21 cellular contexts compared by ENCODE assay signal in genomic region chr18:30903566-30903965, GRCh38.
DNase-seq lines count a peak whose midpoint lies in the region; ATAC-seq and TF ChIP-seq lines count a peak whose summit lies in the region.
"Had no signal": no experiment of that assay in that cellular context is flagged by ENCODE, and none has a peak within 500 bp of the region (broad histone marks: within the 10 kb centered on the region; RNA-seq: fewer than 3 reads in every experiment).

No MANE protein-coding gene starts in this region.

- DNase-seq in activated naive CD8-positive, alpha-beta T cell treated with anti-CD3 and anti-CD28 coated beads, Interleukin-2, amount 50 U/mL, for 24 hours: no peak
- DNase-seq in activated naive CD8-positive, alpha-beta T cell treated with anti-CD3 and anti-CD28 coated beads for 36 hours: no peak
- DNase-seq in RWPE2 (ENCODE audit: low spot score): peak; percentile 66
- DNase-seq in glomerular visceral epithelial cell (ENCODE audit: extremely low spot score): peak; percentile 88
- no peak for DNase-seq in NCI-H1694 treated with DMSO at 0.1 percent for 48 hours (lab: John Stamatoyannopoulos, UW)
- DNase-seq in stimulated activated CD4-positive, alpha-beta T cell treated with anti-CD3 and anti-CD28 coated beads, Interleukin-4, amount 100 ng/mL, for 1 hour: no peak
- DNase-seq in natural killer cell: no peak
- DNase-seq in CD14-positive monocyte (ENCODE audit: low spot score): no peak
- DNase-seq: activated CD4-positive, alpha-beta T cell treated with anti-CD3 and anti-CD28 coated beads, Interleukin-2, amount 50 U/mL, for 4 hours; activated T-cell treated with anti-CD3 and anti-CD28 coated beads, Interleukin-2, amount 50 U/mL, for 1 hour; CD8-positive, alpha-beta T cell; central memory CD4-positive, alpha-beta T cell; effector memory CD8-positive, alpha-beta T cell; GF-D8; NCI-H1417; NCI-H510A; sigmoid colon; tibial artery had no signal

- TF ChIP-seq CTCF in RWPE2 (IDR thresholded peaks at IDR 0.05; ENCODE audit: poor library complexity, severe bottlenecking) (no peak), natural killer cell (IDR thresholded peaks at IDR 0.05) (no peak), CD14-positive monocyte (IDR thresholded peaks at IDR 0.05) (no peak)

- no peak overlapping the region for H3K4me3 ChIP-seq in RWPE2 (ENCODE audit: severe bottlenecking)
- H3K4me3 ChIP-seq: PC-9, sigmoid colon, tibial artery had no signal

- H3K36me3 ChIP-seq in RWPE2 (ENCODE audit: low read depth): no peaks in the 10 kb centered on the region
- H3K36me3 ChIP-seq: sigmoid colon, tibial artery had no signal

- H3K36me3 Mint-ChIP-seq in activated naive CD8-positive, alpha-beta T cell treated with anti-CD3 and anti-CD28 coated beads, Interleukin-2, amount 50 U/mL, for 24 hours (ENCODE audit: low read depth): no peaks in the 10 kb centered on the region
- H3K36me3 Mint-ChIP-seq in activated naive CD8-positive, alpha-beta T cell treated with anti-CD3 and anti-CD28 coated beads for 36 hours: no peaks in the 10 kb centered on the region
- no peaks in the 10 kb centered on the region for H3K36me3 Mint-ChIP-seq in natural killer cell
- H3K36me3 Mint-ChIP-seq in CD14-positive monocyte: no peaks in the 10 kb centered on the region
- H3K36me3 Mint-ChIP-seq: activated naive CD8-positive, alpha-beta T cell; CD8-positive, alpha-beta T cell; stimulated activated effector memory CD8-positive, alpha-beta T cell treated with anti-CD3 and anti-CD28 coated beads, Interleukin-12 subunit alpha, Interleukin-12 subunit beta, amount 100 ng/mL, for 72 hours had no signal

- H3K4me3 Mint-ChIP-seq in activated naive CD8-positive, alpha-beta T cell treated with anti-CD3 and anti-CD28 coated beads, Interleukin-2, amount 50 U/mL, for 24 hours: no peak overlapping the region
- no peak overlapping the region for H3K4me3 Mint-ChIP-seq in activated naive CD8-positive, alpha-beta T cell treated with anti-CD3 and anti-CD28 coated beads for 36 hours
- H3K4me3 Mint-ChIP-seq in natural killer cell (no peak overlapping the region), CD14-positive monocyte (no peak overlapping the region)
- H3K4me3 Mint-ChIP-seq: activated naive CD8-positive, alpha-beta T cell; CD8-positive, alpha-beta T cell; effector memory CD8-positive, alpha-beta T cell; stimulated activated effector memory CD8-positive, alpha-beta T cell treated with anti-CD3 and anti-CD28 coated beads, Interleukin-12 subunit alpha, Interleukin-12 subunit beta, amount 100 ng/mL, for 72 hours had no signal

- H3K27ac ChIP-seq in RWPE2 (ENCODE audit: poor library complexity, severe bottlenecking): no peak overlapping the region
- H3K27ac ChIP-seq: PC-9, sigmoid colon, tibial artery had no signal

- H3K27me3 Mint-ChIP-seq in activated naive CD8-positive, alpha-beta T cell treated with anti-CD3 and anti-CD28 coated beads, Interleukin-2, amount 50 U/mL, for 24 hours: no peaks in the 10 kb centered on the region
- H3K27me3 Mint-ChIP-seq in activated naive CD8-positive, alpha-beta T cell treated with anti-CD3 and anti-CD28 coated beads for 36 hours: no peaks in the 10 kb centered on the region
- H3K27me3 Mint-ChIP-seq in natural killer cell (ENCODE audit: low read depth in 2 of 2) (no peaks in the 10 kb centered on the region), CD14-positive monocyte (ENCODE audit: low read depth in 3 of 3) (no peaks in the 10 kb centered on the region)
- H3K27me3 Mint-ChIP-seq: activated naive CD8-positive, alpha-beta T cell; effector memory CD8-positive, alpha-beta T cell had no signal

- H3K27ac Mint-ChIP-seq in activated naive CD8-positive, alpha-beta T cell treated with anti-CD3 and anti-CD28 coated beads, Interleukin-2, amount 50 U/mL, for 24 hours: no peak overlapping the region
- H3K27ac Mint-ChIP-seq in activated naive CD8-positive, alpha-beta T cell treated with anti-CD3 and anti-CD28 coated beads for 36 hours: no peak overlapping the region
- H3K27ac Mint-ChIP-seq in natural killer cell (no peak overlapping the region), CD14-positive monocyte (no peak overlapping the region)
- H3K27ac Mint-ChIP-seq: activated naive CD8-positive, alpha-beta T cell; CD8-positive, alpha-beta T cell; effector memory CD8-positive, alpha-beta T cell; stimulated activated effector memory CD8-positive, alpha-beta T cell treated with anti-CD3 and anti-CD28 coated beads, Interleukin-12 subunit alpha, Interleukin-12 subunit beta, amount 100 ng/mL, for 72 hours had no signal

- ATAC-seq in activated naive CD8-positive, alpha-beta T cell treated with anti-CD3 and anti-CD28 coated beads, Interleukin-2, amount 50 U/mL, for 24 hours: peak; percentile 46
- peak; percentile 100 for ATAC-seq in RWPE2 (ENCODE audit: low read depth)
- ATAC-seq in natural killer cell: no peak
- ATAC-seq: CD8-positive, alpha-beta T cell; effector memory CD8-positive, alpha-beta T cell; stimulated activated effector memory CD8-positive, alpha-beta T cell treated with anti-CD3 and anti-CD28 coated beads, Interleukin-12 subunit alpha, Interleukin-12 subunit beta, amount 100 ng/mL, for 72 hours had no signal

- peaks cover 7% of the 10 kb centered on the region for H3K4me1 ChIP-seq in RWPE2 (ENCODE audit: insufficient read depth, poor library complexity, severe bottlenecking)
- H3K4me1 ChIP-seq: sigmoid colon, tibial artery had no signal

- no peaks in the 10 kb centered on the region for H3K9me3 ChIP-seq in RWPE2 (ENCODE audit: severe bottlenecking)
- H3K9me3 ChIP-seq: sigmoid colon, tibial artery had no signal

- H3K4me1 Mint-ChIP-seq in activated naive CD8-positive, alpha-beta T cell treated with anti-CD3 and anti-CD28 coated beads, Interleukin-2, amount 50 U/mL, for 24 hours: no peaks in the 10 kb centered on the region
- no peaks in the 10 kb centered on the region for H3K4me1 Mint-ChIP-seq in activated naive CD8-positive, alpha-beta T cell treated with anti-CD3 and anti-CD28 coated beads for 36 hours
- H3K4me1 Mint-ChIP-seq in natural killer cell (no peaks in the 10 kb centered on the region), CD14-positive monocyte (no peaks in the 10 kb centered on the region)
- H3K4me1 Mint-ChIP-seq: stimulated activated effector memory CD8-positive, alpha-beta T cell treated with anti-CD3 and anti-CD28 coated beads, Interleukin-12 subunit alpha, Interleukin-12 subunit beta, amount 100 ng/mL, for 72 hours had no signal

- peaks cover 4% of the 10 kb centered on the region for H3K27me3 ChIP-seq in RWPE2 (ENCODE audit: insufficient read depth, poor library complexity, severe bottlenecking)
- H3K27me3 ChIP-seq: sigmoid colon, tibial artery had no signal

- peaks cover 5% of the 10 kb centered on the region for H3K9me3 Mint-ChIP-seq in activated naive CD8-positive, alpha-beta T cell treated with anti-CD3 and anti-CD28 coated beads, Interleukin-2, amount 50 U/mL, for 24 hours
- peaks cover 10% of the 10 kb centered on the region for H3K9me3 Mint-ChIP-seq in activated naive CD8-positive, alpha-beta T cell treated with anti-CD3 and anti-CD28 coated beads for 36 hours
- H3K9me3 Mint-ChIP-seq in natural killer cell (peaks cover 12 to 22% of the 10 kb centered on the region in 2 donors), CD14-positive monocyte (no peaks in the 10 kb centered on the region)

- intact Hi-C loops in natural killer cell (cut with micrococcal nuclease): no loop called here
- intact Hi-C loops in CD14-positive monocyte (cut with micrococcal nuclease): no loop called here

Comparison
In these comparisons a context has a peak if more than half of its experiments do, and no peak if none do; other contexts are left out.
1. ATAC-seq: peak in activated naive CD8-positive, alpha-beta T cell treated with anti-CD3 and anti-CD28 coated beads, Interleukin-2, amount 50 U/mL, for 24 hours (single experiment) and RWPE2 (single experiment); none in natural killer cell (0 of 3).
2. DNase-seq: peak in RWPE2 (single experiment) and glomerular visceral epithelial cell (single experiment); none in activated naive CD8-positive, alpha-beta T cell treated with anti-CD3 and anti-CD28 coated beads, Interleukin-2, amount 50 U/mL, for 24 hours (single experiment), activated naive CD8-positive, alpha-beta T cell treated with anti-CD3 and anti-CD28 coated beads for 36 hours (single experiment), NCI-H1694 treated with DMSO at 0.1 percent for 48 hours (single experiment), stimulated activated CD4-positive, alpha-beta T cell treated with anti-CD3 and anti-CD28 coated beads, Interleukin-4, amount 100 ng/mL, for 1 hour (single experiment), natural killer cell (single experiment) and CD14-positive monocyte (single experiment).